ENCODE assay signal across 1 cellular context in genomic region chr3:197266331-197266730, GRCh38.
TF ChIP-seq lines count a peak whose summit lies in the region.

No MANE protein-coding gene starts in this region.

TF ChIP-seq in WTC11, 78 proteins besides CTCF, POLR2A, EP300 and RAD21 (continued from another document):
- no peak for TF ChIP-seq ZNF423 (CRISPR knock-in tag; IDR thresholded peaks at IDR 0.05)
